ENCODE assay signal across 8 cellular contexts in genomic region chr6:33272358-33273128, GRCh38. TPM values are rescaled to one million over a fixed set of nuclear protein-coding genes. Genes with fewer than 3 reads are reported as not detected.
DNase-seq lines count a peak whose midpoint lies in the region; ATAC-seq and TF ChIP-seq lines count a peak whose summit lies in the region.

No MANE protein-coding gene starts in this region.

- no peak for DNase-seq in activated CD4-positive, alpha-beta T cell treated with anti-CD3 and anti-CD28 coated beads for 36 hours
- DNase-seq in activated CD4-positive, alpha-beta T cell treated with anti-CD3 and anti-CD28 coated beads for 4 hours, result no peak
- DNase-seq in left lung (no peak), thoracic aorta (ENCODE audit: low spot score) (no peak), sciatic nerve (ENCODE audit: low spot score) (no peak)
- no peak for DNase-seq in stimulated activated CD4-positive, alpha-beta T cell treated with anti-CD3 and anti-CD28 coated beads, Interleukin-4, amount 100 ng/mL, for 1 hour

- H3K9me3 ChIP-seq in left lung (no peaks in the 10 kb centered on the region), thoracic aorta (no peaks in the 10 kb centered on the region)

- H3K4me3 ChIP-seq in left lung, result peak overlapping the region; percentile 69 to 87
- H3K4me3 ChIP-seq in thoracic aorta, result peak overlapping the region; percentile 89

- TF ChIP-seq CTCF in left lung (IDR thresholded peaks at IDR 0.05) (no peak), thoracic aorta (IDR thresholded peaks at IDR 0.05) (no peak)

- H3K4me1 Mint-ChIP-seq in activated CD4-positive, alpha-beta T cell treated with anti-CD3 and anti-CD28 coated beads for 36 hours, result peaks cover 52% of the 10 kb centered on the region

- H3K27ac Mint-ChIP-seq in activated CD4-positive, alpha-beta T cell treated with anti-CD3 and anti-CD28 coated beads for 36 hours, result peak overlapping the region; percentile 100

- no peak for ATAC-seq in activated CD4-positive, alpha-beta T cell treated with anti-CD3 and anti-CD28 coated beads for 36 hours
- ATAC-seq in left lung (no peak), thoracic aorta (ENCODE audit: insufficient number of reproducible peaks, low FRiP score, low read depth) (no peak), sciatic nerve (no peak), esophagus mucosa (no peak)

- no peaks in the 10 kb centered on the region for H3K27me3 Mint-ChIP-seq in activated CD4-positive, alpha-beta T cell treated with anti-CD3 and anti-CD28 coated beads for 36 hours

- H3K27ac ChIP-seq in angular gyrus (ENCODE audit: low read depth, low read length) (peak overlapping the region; percentile 67), left lung (peak overlapping the region; percentile 94 to 98), thoracic aorta (peak overlapping the region; percentile 94 to 96)

- H3K27me3 ChIP-seq in left lung (no peaks in the 10 kb centered on the region), thoracic aorta (replicated peaks; ENCODE audit: insufficient read depth) (no peaks in the 10 kb centered on the region)

- CTCF ChIA-PET in activated CD4-positive, alpha-beta T cell treated with anti-CD3 and anti-CD28 coated beads for 36 hours (lab: Charles Lee), result interaction anchor here (0.6 to 3.3 kb wide), 12 partner anchors 8 to 1084 kb away, joined by 3 to 14 read pairs (median 4); partner anchors contain the start of genes HSD17B8, PFDN6 and WDR46

- H3K36me3 ChIP-seq in left lung, result peaks cover 0 to 56% of the 10 kb centered on the region in 2 donors
- peaks cover 20% of the 10 kb centered on the region for H3K36me3 ChIP-seq in thoracic aorta

- H3K4me3 Mint-ChIP-seq in activated CD4-positive, alpha-beta T cell treated with anti-CD3 and anti-CD28 coated beads for 36 hours, result peak overlapping the region; percentile 91

- POLR2A ChIA-PET in activated CD4-positive, alpha-beta T cell treated with anti-CD3 and anti-CD28 coated beads for 36 hours (lab: Charles Lee), result interaction anchor here (0.9 to 2.9 kb wide), 6 partner anchors 16 to 301 kb away, joined by 3 to 18 read pairs (median 8); partner anchors contain the start of genes PFDN6, RING1, WDR46 and ZBTB22

- peaks cover 41 to 64% of the 10 kb centered on the region in 2 donors for H3K4me1 ChIP-seq in left lung
- H3K4me1 ChIP-seq in thoracic aorta (ENCODE audit: control insufficient read depth in 1 of 2, low read depth in 2 of 2), result peaks cover 27 to 54% of the 10 kb centered on the region in 2 donors

- intact Hi-C loops in activated CD4-positive, alpha-beta T cell treated with anti-CD3 and anti-CD28 coated beads for 36 hours (cut with DNase I, micrococcal nuclease), result loop anchor here (1.0 to 10.0 kb wide), 8 partner anchors 40 to 1298 kb away; partner anchors contain the start of genes DXO (in 1 of the 2), ITPR3 (in 1 of the 2), PSMB9 (in 1 of the 2) and TAP1 (in 1 of the 2)
- intact Hi-C loops in left lung (cut with DNase I) (no loop called here), sciatic nerve (cut with DNase I) (no loop called here)

- peaks cover 64% of the 10 kb centered on the region for H3K36me3 Mint-ChIP-seq in activated CD4-positive, alpha-beta T cell treated with anti-CD3 and anti-CD28 coated beads for 36 hours (ENCODE audit: low read depth)

- no peaks in the 10 kb centered on the region for H3K9me3 Mint-ChIP-seq in activated CD4-positive, alpha-beta T cell treated with anti-CD3 and anti-CD28 coated beads for 36 hours (ENCODE audit: low read depth)

RNA-seq across cellular contexts. Expression of gene RPS18, which starts 0.7 kb away (rescaled TPM):
- 1,000 to 10,000 TPM; 2,706 to 4,631 TPM for total RNA-seq in activated CD4-positive, alpha-beta T cell treated with anti-CD3 and anti-CD28 coated beads for 36 hours
- total RNA-seq in left lung (1,000 to 10,000 TPM; 1,881 to 1,887 TPM), thoracic aorta (1,000 to 10,000 TPM; 1,163 to 1,178 TPM), sciatic nerve (1,733 TPM), esophagus mucosa (3,499 TPM)

RNA-seq across cellular contexts. Expression of gene VPS52, which starts 0.9 kb away (rescaled TPM):
- 10 to 100 TPM; 35.6 to 45.2 TPM for total RNA-seq in activated CD4-positive, alpha-beta T cell treated with anti-CD3 and anti-CD28 coated beads for 36 hours
- total RNA-seq in left lung (10 to 100 TPM; 46.2 to 54.2 TPM), thoracic aorta (10 to 100 TPM; 31.4 to 43.2 TPM), sciatic nerve (50.0 TPM), esophagus mucosa (38.8 TPM)

RNA-seq across cellular contexts. Expression of gene B3GALT4, which starts 4.4 kb away (rescaled TPM):
- 1 to 10 TPM; 2.8 to 3.5 TPM for total RNA-seq in activated CD4-positive, alpha-beta T cell treated with anti-CD3 and anti-CD28 coated beads for 36 hours
- total RNA-seq in left lung (10 to 100 TPM; 12.7 to 12.9 TPM), thoracic aorta (10 to 100 TPM; 18.1 to 27.3 TPM), sciatic nerve (14.8 TPM), esophagus mucosa (16.9 TPM)

RNA-seq across cellular contexts. Expression of gene WDR46, which starts 16.5 kb away (rescaled TPM):
- 10 to 100 TPM; 63.5 to 69.4 TPM for total RNA-seq in activated CD4-positive, alpha-beta T cell treated with anti-CD3 and anti-CD28 coated beads for 36 hours
- total RNA-seq in left lung, result 10 to 100 TPM; 26.6 to 42.0 TPM
- total RNA-seq in thoracic aorta, result 10 to 100 TPM; 42.6 to 60.3 TPM
- total RNA-seq in sciatic nerve, result 32.4 TPM
- total RNA-seq in esophagus mucosa, result 31.5 TPM

RNA-seq across cellular contexts. Expression of gene PFDN6, which starts 16.9 kb away (rescaled TPM):
- total RNA-seq in activated CD4-positive, alpha-beta T cell treated with anti-CD3 and anti-CD28 coated beads for 36 hours, result 10 to 100 TPM; 65.4 to 96.9 TPM
- total RNA-seq in left lung (10 to 100 TPM; 37.7 to 43.0 TPM), thoracic aorta (10 to 100 TPM; 26.8 to 31.9 TPM), sciatic nerve (27.1 TPM), esophagus mucosa (39.9 TPM)

Comparison
In these comparisons a context has a peak if more than half of its experiments do, and no peak if none do; other contexts are left out.
1. intact Hi-C loops: an anchor here in activated CD4-positive, alpha-beta T cell treated with anti-CD3 and anti-CD28 coated beads for 36 hours (1.0 to 10.0 kb wide); none called in left lung and sciatic nerve.